In genomic region chr6:166686317-166686716, GRCh38 we compare ENCODE assay signal across 5 cellular contexts.
"Had no signal": no experiment of that assay in that cellular context is flagged by ENCODE, and none has a peak within 500 bp of the region (broad histone marks: within the 10 kb centered on the region; RNA-seq: fewer than 3 reads in every experiment).

No MANE protein-coding gene starts in this region.

- H3K27ac Mint-ChIP-seq: GM23338, IgD-negative memory B cell had no signal

- DNase-seq: H9, HCEC 1CT, KBM-7 had no signal

- H3K9me3 Mint-ChIP-seq: GM23338, H9, IgD-negative memory B cell had no signal

- H3K4me2 ChIP-seq: GM23338 had no signal

- H3K4me3 Mint-ChIP-seq: GM23338, H9 had no signal

- H2AFZ ChIP-seq: GM23338 had no signal

- H3K4me3 ChIP-seq: GM23338 had no signal

- ATAC-seq: GM23338 had no signal
